In genomic region chr2:223957092-223957851, GRCh38 we compare ENCODE assay signal across 8 cellular contexts. TPM values are rescaled to one million over a fixed set of nuclear protein-coding genes. Genes with fewer than 3 reads are reported as not detected.
DNase-seq lines count a peak whose midpoint lies in the region; ATAC-seq lines count a peak whose summit lies in the region.

MRPL44 (plus strand) TSS chr2:223957463; CDS start chr2:223957473, 10 bp downstream.

- peak within 1 kb of the TSS; percentile 82 for H3K4me3 ChIP-seq in CD8-positive, alpha-beta memory T cell (ENCODE audit: low read length)
- H3K4me3 ChIP-seq in effector memory CD4-positive, alpha-beta T cell (ENCODE audit: insufficient read depth, low read depth, low read length, poor library complexity, severe bottlenecking), result peak within 1 kb of the TSS; percentile 97

- DNase-seq in CD8-positive, alpha-beta memory T cell, result peak; percentile 93 to 96 (median 94)
- DNase-seq in HT-29 (ENCODE audit: low spot score), result peak; percentile 96
- peak; percentile 97 to 98 for DNase-seq in NOMO-1 (lab: John Stamatoyannopoulos, UW; ENCODE audit: unreplicated experiment in 2 of 2)
- peak; percentile 90 to 92 (median 92) for DNase-seq in effector memory CD4-positive, alpha-beta T cell
- DNase-seq in lung microvascular endothelial cell (ENCODE audit: low read depth in 2 of 2), result peak; percentile 95
- DNase-seq in stimulated activated CD8-positive, alpha-beta memory T cell treated with anti-CD3 and anti-CD28 coated beads, Interleukin-12 subunit alpha, Interleukin-12 subunit beta, amount 100 ng/mL, for 1 hour (ENCODE audit: low read depth), result peak; percentile 98

- peak; percentile 89 for ATAC-seq in GM19468 (IDR thresholded peaks at IDR 0.05; ENCODE audit: extremely low read depth, unreplicated experiment)

- peak within 1 kb of the TSS; percentile 92 to 99 (median 95) for H3K27ac Mint-ChIP-seq in CD8-positive, alpha-beta memory T cell

- H3K4me1 ChIP-seq in CD8-positive, alpha-beta memory T cell (ENCODE audit: insufficient read depth, low read length), result peaks cover 51% of the 10 kb centered on the region
- peaks cover 32% of the 10 kb centered on the region for H3K4me1 ChIP-seq in effector memory CD4-positive, alpha-beta T cell (ENCODE audit: control insufficient read depth, insufficient read depth, low read length, poor library complexity, severe bottlenecking)

- H3K27me3 ChIP-seq in CD8-positive, alpha-beta memory T cell (ENCODE audit: insufficient read depth, low read length, poor library complexity, severe bottlenecking), result no peaks in the 10 kb centered on the region
- no peaks in the 10 kb centered on the region for H3K27me3 ChIP-seq in effector memory CD4-positive, alpha-beta T cell (replicated peaks; ENCODE audit: control insufficient read depth, insufficient read depth, low read length, poor library complexity, severe bottlenecking)

- CTCF ChIA-PET in CD8-positive, alpha-beta memory T cell (lab: Charles Lee), result interaction anchor here (0.9 to 1.8 kb wide), 3 partner anchors 12 to 197 kb away, joined by 3 to 8 read pairs (median 6); partner anchors contain the start of gene WDFY1
- CTCF ChIA-PET in activated CD8-positive, alpha-beta memory T cell treated with anti-CD3 and anti-CD28 coated beads for 36 hours (lab: Charles Lee), result interaction anchor here (1.0 kb wide), 1 partner anchor 196 kb away, joined by 3 read pairs; no protein-coding TSS in a partner anchor

- H3K9me3 Mint-ChIP-seq in CD8-positive, alpha-beta memory T cell, result no peaks in the 10 kb centered on the region

- H3K4me3 Mint-ChIP-seq in CD8-positive, alpha-beta memory T cell, result peak within 1 kb of the TSS; percentile 94 to 99 (median 97)

- POLR2A ChIA-PET in CD8-positive, alpha-beta memory T cell (lab: Charles Lee), result interaction anchor here (1.0 to 1.8 kb wide), 5 partner anchors 12 to 1096 kb away, joined by 3 to 7 read pairs (median 4); partner anchors contain the start of gene WDFY1
- POLR2A ChIA-PET in activated CD8-positive, alpha-beta memory T cell treated with anti-CD3 and anti-CD28 coated beads for 36 hours (lab: Charles Lee), result interaction anchor here (0.9 to 1.2 kb wide), 2 partner anchors 12 to 196 kb away, joined by 3 to 4 read pairs; partner anchors contain the start of gene WDFY1

- H3K27me3 Mint-ChIP-seq in CD8-positive, alpha-beta memory T cell, result peaks cover 0 to 6% of the 10 kb centered on the region in 2 donors

- H3K9me3 ChIP-seq in CD8-positive, alpha-beta memory T cell (ENCODE audit: low read length), result no peaks in the 10 kb centered on the region
- no peaks in the 10 kb centered on the region for H3K9me3 ChIP-seq in effector memory CD4-positive, alpha-beta T cell (ENCODE audit: control insufficient read depth, low read length)

- H3K4me1 Mint-ChIP-seq in CD8-positive, alpha-beta memory T cell, result peaks cover 51 to 62% (median 56%) of the 10 kb centered on the region in 3 donors

- peak within 1 kb of the TSS; percentile 55 for H3K27ac ChIP-seq in CD8-positive, alpha-beta memory T cell (ENCODE audit: low read depth, low read length)
- H3K27ac ChIP-seq in effector memory CD4-positive, alpha-beta T cell (ENCODE audit: insufficient read depth, low read length, poor library complexity, severe bottlenecking), result peak within 1 kb of the TSS; percentile 72

- H3K36me3 Mint-ChIP-seq in CD8-positive, alpha-beta memory T cell, result peaks cover 0 to 38% (median 6%) of the 10 kb centered on the region in 3 donors

- H3K36me3 ChIP-seq in CD8-positive, alpha-beta memory T cell (ENCODE audit: insufficient read depth, low read length), result peaks cover 15% of the 10 kb centered on the region
- peaks cover 5% of the 10 kb centered on the region for H3K36me3 ChIP-seq in effector memory CD4-positive, alpha-beta T cell (ENCODE audit: control insufficient read depth, insufficient read depth, low read length)

RNA-seq across cellular contexts. Expression of gene MRPL44, which starts in this region (rescaled TPM):
- total RNA-seq in CD8-positive, alpha-beta memory T cell, result 10 to 100 TPM; 42.6 TPM
- 26.7 TPM for polyA plus RNA-seq in CD8-positive, alpha-beta memory T cell
- 23.1 and 24.4 TPM in 2 replicates for total RNA-seq in HT-29 (2014; rRNA removed; shearing (Covaris generic))
- total RNA-seq in activated CD8-positive, alpha-beta memory T cell treated with anti-CD3 and anti-CD28 coated beads for 36 hours, result 10 to 100 TPM; 40.1 to 41.9 TPM
- 22.0 and 23.6 TPM in 2 replicates for total RNA-seq in lung microvascular endothelial cell

Comparison
In these comparisons a context has a peak if more than half of its experiments do, and no peak if none do; other contexts are left out.
1. Peak in every context shown above with its lines: DNase-seq, ATAC-seq, H3K4me3 ChIP-seq and H3K27ac ChIP-seq.